Comparison of ENCODE assay signal across 8 cellular contexts in the genomic region with DNA sequence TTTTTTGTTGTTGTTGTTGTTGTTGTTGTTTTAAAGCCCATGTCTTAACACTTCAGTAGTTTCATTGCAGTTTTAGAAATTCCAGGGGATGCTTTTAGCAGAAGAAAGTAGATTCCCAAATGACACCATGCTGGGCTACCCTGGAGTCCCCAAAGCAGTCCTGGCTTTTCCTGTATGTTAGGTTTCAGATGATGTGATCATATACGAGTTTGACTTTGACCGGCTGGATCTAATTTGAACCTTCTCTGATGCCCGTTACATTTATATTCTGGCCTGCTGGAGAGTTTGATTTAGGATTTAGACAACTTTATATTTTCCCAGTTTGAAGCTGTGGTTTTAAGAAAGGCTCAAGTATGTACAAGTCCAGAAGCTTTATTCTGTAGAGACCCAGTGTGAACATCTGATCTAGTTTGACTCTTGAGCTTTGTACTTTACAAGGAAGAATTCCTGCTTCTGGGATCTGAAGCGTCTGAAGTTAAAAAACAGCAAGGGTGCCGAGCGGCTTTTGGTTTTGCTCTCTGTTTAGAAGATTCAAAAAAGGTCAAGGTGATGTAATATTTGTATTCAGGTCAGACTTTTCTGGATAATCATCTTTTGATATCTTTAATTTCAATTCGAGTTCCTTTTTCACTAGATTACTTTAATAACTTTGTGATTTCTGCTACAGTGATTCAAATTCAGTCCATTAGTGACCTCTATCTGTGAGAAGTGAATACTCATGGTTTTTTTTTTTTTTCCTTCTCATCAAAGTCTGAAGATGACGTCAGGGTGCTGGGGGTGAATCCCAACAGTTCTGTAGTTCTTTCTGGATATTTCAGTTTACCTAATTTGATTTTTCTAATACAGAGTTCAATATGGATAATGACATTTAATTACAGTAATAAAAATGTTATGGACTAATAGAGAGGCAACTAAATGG. TPM values are rescaled to one million over a fixed set of nuclear protein-coding genes. Genes with fewer than 3 reads are reported as not detected.
A peak's percentile ranks its signal among the peaks of the same experiment; 100 is the strongest.
DNase-seq lines count a peak whose midpoint lies in the region; ATAC-seq, FAIRE-seq and TF ChIP-seq lines count a peak whose summit lies in the region.

No MANE protein-coding gene starts in this region.

- no peak overlapping the region for H3K4me3 ChIP-seq in body of pancreas

- TF ChIP-seq POLR2A in body of pancreas (IDR thresholded peaks at IDR 0.05) (no peak), GM18505 (IDR thresholded peaks at IDR 0.05; ENCODE audit: borderline replicate concordance, extremely low read depth, insufficient read depth, insufficient read length) (no peak)

- peak overlapping the region in 3 of 4 donors; percentile 75 to 91 (median 90) for H3K27ac ChIP-seq in body of pancreas

- H3K36me3 ChIP-seq in body of pancreas (replicated peaks in 1 of 2; ENCODE audit: insufficient read depth in 1 of 2, low read depth in 2 of 2), result no peaks in the 10 kb centered on the region

- H3K9me3 ChIP-seq in body of pancreas, result no peaks in the 10 kb centered on the region

- DNase-seq in body of pancreas (peak in 3 of 4 donors; percentile 19 to 34 (median 34)), left kidney (ENCODE audit: low read depth, low spot score) (peak; percentile 72)
- DNase-seq in stimulated activated CD4-positive, alpha-beta T cell treated with anti-CD3 and anti-CD28 coated beads, Interleukin-4, amount 100 ng/mL, for 24 hours, result no peak
- DNase-seq in stimulated activated CD8-positive, alpha-beta memory T cell treated with anti-CD3 and anti-CD28 coated beads, Interleukin-4, amount 100 ng/mL, for 48 hours, result no peak
- no peak for DNase-seq in stimulated activated CD4-positive, alpha-beta T cell treated with anti-CD3 and anti-CD28 coated beads, Interleukin-12 subunit alpha, Interleukin-12 subunit beta, amount 100 ng/mL, for 4 hours

- TF ChIP-seq EP300 in Ishikawa (IDR thresholded peaks at IDR 0.05; ENCODE audit: borderline replicate concordance), result no peak

- H3K4me1 ChIP-seq in body of pancreas, result peaks cover 33% of the 10 kb centered on the region

- H3K27me3 ChIP-seq in body of pancreas, result no peaks in the 10 kb centered on the region

- WGBS in body of pancreas, 2 donors, result 2 to 10% methylated on average over 8 of the region's 8 CpGs

- FAIRE-seq in A204.1 (lab: Jason Lieb, UNC), result peak; percentile 73

- ATAC-seq in body of pancreas, result peak; percentile 23
- no peak for ATAC-seq in GM18505 (IDR thresholded peaks at IDR 0.05; ENCODE audit: unreplicated experiment)

- peak in 6 of 7 experiments; percentile 23 to 65 (median 56) for TF ChIP-seq CTCF in body of pancreas (IDR thresholded peaks at IDR 0.05)

- peak; percentile 37 for TF ChIP-seq RAD21 in Ishikawa (IDR thresholded peaks at IDR 0.05; ENCODE audit: low read depth)

- intact Hi-C loops in body of pancreas (cut with DNase I), result no loop called here

TF ChIP-seq in Ishikawa, 13 proteins besides CTCF, POLR2A, EP300 and RAD21:
- TF ChIP-seq, protein P1, sequence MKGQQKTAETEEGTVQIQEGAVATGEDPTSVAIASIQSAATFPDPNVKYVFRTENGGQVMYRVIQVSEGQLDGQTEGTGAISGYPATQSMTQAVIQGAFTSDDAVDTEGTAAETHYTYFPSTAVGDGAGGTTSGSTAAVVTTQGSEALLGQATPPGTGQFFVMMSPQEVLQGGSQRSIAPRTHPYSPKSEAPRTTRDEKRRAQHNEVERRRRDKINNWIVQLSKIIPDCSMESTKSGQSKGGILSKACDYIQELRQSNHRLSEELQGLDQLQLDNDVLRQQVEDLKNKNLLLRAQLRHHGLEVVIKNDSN (IDR thresholded peaks at IDR 0.05), result no peak
- no peak for TF ChIP-seq TAF1 (IDR thresholded peaks at IDR 0.05; ENCODE audit: low read depth)
- TF ChIP-seq TCF12 (IDR thresholded peaks at IDR 0.05; ENCODE audit: low read depth), result no peak
- TF ChIP-seq YY1 (IDR thresholded peaks at IDR 0.05; ENCODE audit: low read depth), result no peak
- no peak for TF ChIP-seq CREB1 (IDR thresholded peaks at IDR 0.05; ENCODE audit: low read depth)
- no peak for TF ChIP-seq CEBPB (IDR thresholded peaks at IDR 0.05)

RNA-seq across cellular contexts. Expression of a gene that starts 6.2 kb away (rescaled TPM):
- total RNA-seq in body of pancreas, result 100 to 1,000 TPM in 1 of 2 donors, 10 to 100 TPM in 1; 37.6 to 114 TPM

Comparison
In these comparisons a context has a peak if more than half of its experiments do, and no peak if none do; other contexts are left out.
1. DNase-seq: peak in body of pancreas (3 of 4) and left kidney (single experiment); none in stimulated activated CD4-positive, alpha-beta T cell treated with anti-CD3 and anti-CD28 coated beads, Interleukin-4, amount 100 ng/mL, for 24 hours (single experiment), stimulated activated CD8-positive, alpha-beta memory T cell treated with anti-CD3 and anti-CD28 coated beads, Interleukin-4, amount 100 ng/mL, for 48 hours (single experiment) and stimulated activated CD4-positive, alpha-beta T cell treated with anti-CD3 and anti-CD28 coated beads, Interleukin-12 subunit alpha, Interleukin-12 subunit beta, amount 100 ng/mL, for 4 hours (single experiment).